In genomic region chr18:23071285-23071684, GRCh38 we compare ENCODE assay signal across 8 cellular contexts.
DNase-seq lines count a peak whose midpoint lies in the region; ATAC-seq and TF ChIP-seq lines count a peak whose summit lies in the region.

No MANE protein-coding gene starts in this region.

- peak overlapping the region; percentile 87 for H3K27ac Mint-ChIP-seq in activated CD8-positive, alpha-beta T cell treated with anti-CD3 and anti-CD28 coated beads for 36 hours

- peaks cover 8% of the 10 kb centered on the region for H3K9me3 Mint-ChIP-seq in activated CD8-positive, alpha-beta T cell treated with anti-CD3 and anti-CD28 coated beads for 36 hours

- no peak for TF ChIP-seq CTCF in Loucy (conservative IDR thresholded peaks at IDR 0.05; ENCODE audit: low read length)
- no peak for TF ChIP-seq CTCF in activated CD8-positive, alpha-beta T cell treated with anti-CD3 and anti-CD28 coated beads for 36 hours (IDR thresholded peaks at IDR 0.05)

- DNase-seq in ELR (ENCODE audit: low read depth): peak; percentile 51
- DNase-seq in activated CD8-positive, alpha-beta T cell treated with anti-CD3 and anti-CD28 coated beads for 36 hours: peak; percentile 92
- peak; percentile 49 for DNase-seq in Right ventricle myocardium superior
- DNase-seq in stimulated activated CD8-positive, alpha-beta memory T cell treated with anti-CD3 and anti-CD28 coated beads, Interleukin-15, amount 100 ng/mL, for 24 hours (ENCODE audit: low read depth): peak; percentile 33
- DNase-seq in NCI-H526 treated with DMSO at 0.1 percent for 48 hours (lab: John Stamatoyannopoulos, UW): no peak
- no peak for DNase-seq in NCI-H2081 (lab: John Stamatoyannopoulos, UW)

- H3K27me3 Mint-ChIP-seq in activated CD8-positive, alpha-beta T cell treated with anti-CD3 and anti-CD28 coated beads for 36 hours: no peaks in the 10 kb centered on the region

- POLR2A ChIA-PET in activated CD8-positive, alpha-beta T cell treated with anti-CD3 and anti-CD28 coated beads for 36 hours (lab: Charles Lee): interaction anchor here (0.6 to 1.4 kb wide), 3 partner anchors 14 to 236 kb away, joined by 3 read pairs; no protein-coding TSS in a partner anchor

- no peaks in the 10 kb centered on the region for H4K20me1 ChIP-seq in Loucy (ENCODE audit: insufficient read depth, low read length, poor library complexity, severe bottlenecking)

- H3K36me3 ChIP-seq in Loucy (ENCODE audit: insufficient read depth, low read length): no peaks in the 10 kb centered on the region

- peak overlapping the region; percentile 37 for H3K4me3 ChIP-seq in Loucy (ENCODE audit: low read length, poor library complexity, severe bottlenecking)

- H3K9me2 ChIP-seq in Loucy (replicated peaks; ENCODE audit: low read depth, low read length): no peaks in the 10 kb centered on the region

- H3K4me1 ChIP-seq in Loucy (ENCODE audit: insufficient read depth, low read length, poor library complexity, severe bottlenecking): peaks cover 63% of the 10 kb centered on the region

- H3K9ac ChIP-seq in Loucy (ENCODE audit: low read depth, low read length, poor library complexity, severe bottlenecking): peak overlapping the region; percentile 54

- H3F3A ChIP-seq in Loucy (ENCODE audit: low read depth): no peaks in the 10 kb centered on the region

- H3K4me1 Mint-ChIP-seq in activated CD8-positive, alpha-beta T cell treated with anti-CD3 and anti-CD28 coated beads for 36 hours (ENCODE audit: low read depth): peaks cover 49% of the 10 kb centered on the region

- peaks cover 9% of the 10 kb centered on the region for H3K36me3 Mint-ChIP-seq in activated CD8-positive, alpha-beta T cell treated with anti-CD3 and anti-CD28 coated beads for 36 hours (ENCODE audit: low read depth)

- no peaks in the 10 kb centered on the region for H3K9me3 ChIP-seq in Loucy (ENCODE audit: insufficient read depth, low read depth, low read length)

- CTCF ChIA-PET in activated CD8-positive, alpha-beta T cell treated with anti-CD3 and anti-CD28 coated beads for 36 hours (lab: Charles Lee): interaction anchor here (1.4 kb wide), 1 partner anchor 40 kb away, joined by 3 read pairs; no protein-coding TSS in a partner anchor

- H3K79me2 ChIP-seq in Loucy (ENCODE audit: insufficient read depth, low read length): no peaks in the 10 kb centered on the region

- no peak overlapping the region for H2AFZ ChIP-seq in Loucy (ENCODE audit: low read length)

- no peaks in the 10 kb centered on the region for H3K27me3 ChIP-seq in Loucy (ENCODE audit: insufficient read depth, low read length, poor library complexity, severe bottlenecking)

- H3K4me3 Mint-ChIP-seq in activated CD8-positive, alpha-beta T cell treated with anti-CD3 and anti-CD28 coated beads for 36 hours: peak overlapping the region; percentile 55

- peak overlapping the region; percentile 74 for H3K4me2 ChIP-seq in Loucy (ENCODE audit: low read depth, low read length, poor library complexity, severe bottlenecking)

- intact Hi-C loops in activated CD8-positive, alpha-beta T cell treated with anti-CD3 and anti-CD28 coated beads for 36 hours (cut with micrococcal nuclease): no loop called here
- intact Hi-C loops in Right ventricle myocardium superior (cut with DNase I): no loop called here

- ATAC-seq in GM21528 (IDR thresholded peaks at IDR 0.05; ENCODE audit: low FRiP score, unreplicated experiment) (peak; percentile 98), Right ventricle myocardium superior (ENCODE audit: poor library complexity) (peak; percentile 34)
- peak; percentile 97 for ATAC-seq in activated CD8-positive, alpha-beta T cell treated with anti-CD3 and anti-CD28 coated beads for 36 hours

Comparison
In these comparisons a context has a peak if more than half of its experiments do, and no peak if none do; other contexts are left out.
1. DNase-seq: peak in ELR (single experiment), activated CD8-positive, alpha-beta T cell treated with anti-CD3 and anti-CD28 coated beads for 36 hours (single experiment), Right ventricle myocardium superior (single experiment) and stimulated activated CD8-positive, alpha-beta memory T cell treated with anti-CD3 and anti-CD28 coated beads, Interleukin-15, amount 100 ng/mL, for 24 hours (single experiment); none in NCI-H526 treated with DMSO at 0.1 percent for 48 hours (single experiment) and NCI-H2081 (0 of 2).
2. ATAC-seq: peak in every context shown above with its lines; median percentile 98 in GM21528; 97 in activated CD8-positive, alpha-beta T cell treated with anti-CD3 and anti-CD28 coated beads for 36 hours; 34 in Right ventricle myocardium superior.